In the genomic region with DNA sequence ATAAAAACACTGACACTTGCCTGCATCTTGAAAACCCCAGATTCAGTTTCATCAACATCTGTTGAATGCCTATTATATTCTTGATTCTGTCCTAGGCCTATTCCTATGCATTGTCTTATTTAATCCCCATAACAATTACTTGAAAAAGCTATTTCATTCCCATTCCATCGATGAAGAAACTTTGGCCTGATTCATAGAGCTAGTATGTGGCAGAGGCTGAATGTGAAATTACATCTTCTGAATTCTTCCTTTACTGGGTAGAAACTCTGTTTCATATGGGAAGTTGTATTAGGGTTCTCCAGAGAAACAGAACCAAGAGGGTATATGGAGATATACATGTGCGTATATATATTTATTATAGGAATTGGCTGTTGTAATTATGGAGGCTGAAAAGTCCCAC, we compare ENCODE assay signal across 18 cellular contexts. TPM values are rescaled to one million over a fixed set of nuclear protein-coding genes. Genes with fewer than 3 reads are reported as not detected.
DNase-seq lines count a peak whose midpoint lies in the region; ATAC-seq and TF ChIP-seq lines count a peak whose summit lies in the region.
"Had no signal": no experiment of that assay in that cellular context is flagged by ENCODE, and none has a peak within 500 bp of the region (broad histone marks: within the 10 kb centered on the region; RNA-seq: fewer than 3 reads in every experiment).

No MANE protein-coding gene starts in this region.

- H3K9me3 Mint-ChIP-seq in progenitor cell of endocrine pancreas (ENCODE audit: low read depth) = no peaks in the 10 kb centered on the region
- H3K9me3 Mint-ChIP-seq in activated CD4-positive, alpha-beta T cell treated with anti-CD3 and anti-CD28 coated beads for 36 hours (ENCODE audit: low read depth) = no peaks in the 10 kb centered on the region
- H3K9me3 Mint-ChIP-seq: CD4-positive, alpha-beta T cell had no signal

- no peaks in the 10 kb centered on the region for H3K27me3 ChIP-seq in right lobe of liver

- H3K4me1 ChIP-seq in right lobe of liver = peaks cover 0 to 32% (median 4%) of the 10 kb centered on the region in 4 donors

- H3K4me1 Mint-ChIP-seq in progenitor cell of endocrine pancreas (ENCODE audit: low read depth) = peaks cover 38% of the 10 kb centered on the region
- H3K4me1 Mint-ChIP-seq in activated CD4-positive, alpha-beta T cell treated with anti-CD3 and anti-CD28 coated beads for 36 hours = no peaks in the 10 kb centered on the region
- H3K4me1 Mint-ChIP-seq: IgD-negative memory B cell had no signal

- H3K27me3 Mint-ChIP-seq in progenitor cell of endocrine pancreas = no peaks in the 10 kb centered on the region
- H3K27me3 Mint-ChIP-seq in activated CD4-positive, alpha-beta T cell treated with anti-CD3 and anti-CD28 coated beads for 36 hours = peaks cover 2% of the 10 kb centered on the region
- H3K27me3 Mint-ChIP-seq: IgD-negative memory B cell had no signal

- no peak overlapping the region for H3K4me3 ChIP-seq in right lobe of liver
- H3K4me3 ChIP-seq: SK-N-MC had no signal

- H3K36me3 ChIP-seq in right lobe of liver = no peaks in the 10 kb centered on the region

- intact Hi-C loops in activated CD4-positive, alpha-beta T cell treated with anti-CD3 and anti-CD28 coated beads for 36 hours (cut with DNase I, micrococcal nuclease) = no loop called here
- intact Hi-C loops in right lobe of liver (cut with DNase I) = no loop called here

- TF ChIP-seq POLR2A in right lobe of liver (IDR thresholded peaks at IDR 0.05) = no peak

- CTCF ChIA-PET in activated CD4-positive, alpha-beta T cell treated with anti-CD3 and anti-CD28 coated beads for 36 hours (lab: Charles Lee) = no interaction called here

- DNase-seq in AG08395 (ENCODE audit: low spot score) = peak; percentile 30
- peak; percentile 12 for DNase-seq in HCEC 1CT
- DNase-seq in amniotic epithelial cell (ENCODE audit: low read depth) = peak; percentile 35
- no peak for DNase-seq in progenitor cell of endocrine pancreas (ENCODE audit: low spot score, unreplicated experiment)
- no peak for DNase-seq in activated CD4-positive, alpha-beta T cell treated with anti-CD3 and anti-CD28 coated beads for 36 hours
- DNase-seq in right lobe of liver = no peak
- no peak for DNase-seq in C1 segment of cervical spinal cord (lab: John Stamatoyannopoulos, UW)
- DNase-seq: Calu3; CD4-positive, alpha-beta T cell; DMS79; NCI-H146; NCI-H446 treated with DMSO at 0.1 percent for 48 hours; NCI-H82 had no signal

- no peaks in the 10 kb centered on the region for H3K9me3 ChIP-seq in right lobe of liver

- no peak for ATAC-seq in activated CD4-positive, alpha-beta T cell treated with anti-CD3 and anti-CD28 coated beads for 36 hours
- ATAC-seq in right lobe of liver (no peak), HG02763 (IDR thresholded peaks at IDR 0.05; ENCODE audit: unreplicated experiment) (no peak)
- ATAC-seq: Panc1, Right ventricle myocardium inferior had no signal

- peak overlapping the region; percentile 57 for H3K27ac Mint-ChIP-seq in progenitor cell of endocrine pancreas
- no peak overlapping the region for H3K27ac Mint-ChIP-seq in activated CD4-positive, alpha-beta T cell treated with anti-CD3 and anti-CD28 coated beads for 36 hours
- H3K27ac Mint-ChIP-seq: CD4-positive, alpha-beta T cell; IgD-negative memory B cell had no signal

- H3K27ac ChIP-seq in right lobe of liver = peak overlapping the region in 1 of 3 donors; percentile 15
- H3K27ac ChIP-seq: SK-N-MC had no signal

- peaks cover 27% of the 10 kb centered on the region for H3K36me3 Mint-ChIP-seq in progenitor cell of endocrine pancreas (ENCODE audit: insufficient read depth)
- H3K36me3 Mint-ChIP-seq in activated CD4-positive, alpha-beta T cell treated with anti-CD3 and anti-CD28 coated beads for 36 hours (ENCODE audit: low read depth) = no peaks in the 10 kb centered on the region
- H3K36me3 Mint-ChIP-seq: IgD-negative memory B cell had no signal

- POLR2A ChIA-PET in activated CD4-positive, alpha-beta T cell treated with anti-CD3 and anti-CD28 coated beads for 36 hours (lab: Charles Lee) = no interaction called here

- WGBS in right lobe of liver (ENCODE audit: insufficient coverage, low coverage, low lambda C conversion rate, missing lambda C conversion rate) = 88% methylated on average over 2 of the region's 2 CpGs

- H3K4me3 Mint-ChIP-seq in progenitor cell of endocrine pancreas (ENCODE audit: low read depth) = no peak overlapping the region
- no peak overlapping the region for H3K4me3 Mint-ChIP-seq in activated CD4-positive, alpha-beta T cell treated with anti-CD3 and anti-CD28 coated beads for 36 hours
- H3K4me3 Mint-ChIP-seq: CD4-positive, alpha-beta T cell had no signal

- TF ChIP-seq CTCF in progenitor cell of endocrine pancreas (IDR thresholded peaks at IDR 0.05; ENCODE audit: unreplicated experiment) = no peak
- no peak for TF ChIP-seq CTCF in right lobe of liver (IDR thresholded peaks at IDR 0.05)

RNA-seq across cellular contexts. Expression of gene SLC4A4, which starts 35.0 kb away (rescaled TPM):
- total RNA-seq in progenitor cell of endocrine pancreas (281 and 286 TPM in 2 replicates), right lobe of liver (10 to 100 TPM; 16.5 to 28.7 (median 24.4) TPM)
- total RNA-seq in activated CD4-positive, alpha-beta T cell treated with anti-CD3 and anti-CD28 coated beads for 36 hours = under 1 TPM in 1 of 2 experiments, not detected in 1; 0.16 TPM

Comparison
In these comparisons a context has a peak if more than half of its experiments do, and no peak if none do; other contexts are left out.
1. DNase-seq: peak in AG08395 (single experiment), HCEC 1CT (single experiment) and amniotic epithelial cell (single experiment); none in progenitor cell of endocrine pancreas (single experiment), activated CD4-positive, alpha-beta T cell treated with anti-CD3 and anti-CD28 coated beads for 36 hours (single experiment), right lobe of liver (0 of 3) and C1 segment of cervical spinal cord (0 of 14).
2. RNA of gene SLC4A4, which starts 35.0 kb away (total RNA-seq): 281 to 286 TPM in progenitor cell of endocrine pancreas and 16.5 to 28.7 TPM in right lobe of liver; 0.16 TPM in activated CD4-positive, alpha-beta T cell treated with anti-CD3 and anti-CD28 coated beads for 36 hours; every median in the first group is over 10 times any median in the second.